19 cellular contexts compared by ENCODE assay signal in the genomic region with DNA sequence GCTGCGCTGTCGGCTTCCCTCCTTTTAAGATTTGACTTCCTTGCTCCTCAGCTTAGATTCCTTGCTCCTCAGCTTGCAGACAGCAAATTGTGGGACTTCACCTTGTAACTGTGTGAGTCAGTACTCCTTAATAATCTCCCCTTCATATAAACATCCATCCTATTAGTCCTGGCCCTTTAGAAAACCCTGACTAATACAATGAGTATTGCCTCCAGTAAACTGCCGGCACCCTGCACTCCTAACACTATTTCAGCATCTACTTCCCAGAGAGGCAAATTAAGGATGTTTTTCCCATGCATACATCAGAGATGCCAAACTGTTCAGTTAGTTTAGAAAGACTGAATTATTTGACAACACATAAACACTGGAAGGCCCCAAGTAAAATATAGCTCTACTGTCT.
DNase-seq lines count a peak whose midpoint lies in the region; TF ChIP-seq lines count a peak whose summit lies in the region.
"Had no signal": no experiment of that assay in that cellular context is flagged by ENCODE, and none has a peak within 500 bp of the region (broad histone marks: within the 10 kb centered on the region; RNA-seq: fewer than 3 reads in every experiment).

No MANE protein-coding gene starts in this region.

- peak overlapping the region; percentile 50 for H3K27ac ChIP-seq in vagina
- H3K27ac ChIP-seq in Karpas-422 (ENCODE audit: low read length): no peak overlapping the region
- H3K27ac ChIP-seq: adrenal gland; BLaER1 treated with 17β-estradiol and CSF1 and Interleukin-3, amounts not matched to agents 10 nM and 100 nM; gastrocnemius medialis had no signal

- no peaks in the 10 kb centered on the region for H3K79me2 ChIP-seq in Karpas-422 (ENCODE audit: low read length)

- no peak for TF ChIP-seq POLR2A in vagina (IDR thresholded peaks at IDR 0.05)

- peak; percentile 47 for DNase-seq in Daoy (ENCODE audit: low read depth)
- peak; percentile 66 for DNase-seq in MG63
- DNase-seq in fibroblast of gingiva (ENCODE audit: low read depth): peak; percentile 15
- DNase-seq in vagina (ENCODE audit: extremely low spot score in 2 of 2): no peak
- DNase-seq in cerebellar nuclear complex (lab: John Stamatoyannopoulos, UW): no peak
- DNase-seq in Karpas-422: no peak
- DNase-seq in kidney glomerular epithelial cell (lab: John Stamatoyannopoulos, UW): no peak
- DNase-seq: activated CD4-positive, alpha-beta T cell treated with anti-CD3 and anti-CD28 coated beads for 1 hour; activated CD8-positive, alpha-beta T cell treated with anti-CD3 and anti-CD28 coated beads, Interleukin-2, amount 10 ng/mL, durations not matched to agents 7 days and 5 days; adrenal gland; gastrocnemius medialis; NCI-H1048; NCI-H1930; NCI-H345; NCI-H82; Right ventricle myocardium superior; stimulated activated CD4-positive, alpha-beta T cell treated with anti-CD3 and anti-CD28 coated beads, Interleukin-2, amount 100 ng/mL, for 24 hours had no signal

- H3K36me3 ChIP-seq in MG63 (no peaks in the 10 kb centered on the region), vagina (no peaks in the 10 kb centered on the region), Karpas-422 (ENCODE audit: insufficient read depth, low read length) (no peaks in the 10 kb centered on the region)
- H3K36me3 ChIP-seq: adrenal gland; BLaER1 treated with 17β-estradiol and CSF1 and Interleukin-3, amounts not matched to agents 10 nM and 100 nM; gastrocnemius medialis had no signal

- H2AFZ ChIP-seq in Karpas-422 (ENCODE audit: low read length): no peak overlapping the region

- no peaks in the 10 kb centered on the region for H4K20me1 ChIP-seq in Karpas-422 (ENCODE audit: insufficient read depth, low read depth, low read length)
- H4K20me1 ChIP-seq: BLaER1 treated with 17β-estradiol and CSF1 and Interleukin-3, amounts not matched to agents 10 nM and 100 nM had no signal

- no peak overlapping the region for H3K4me3 ChIP-seq in MG63
- H3K4me3 ChIP-seq in vagina: no peak overlapping the region
- no peak overlapping the region for H3K4me3 ChIP-seq in Karpas-422 (ENCODE audit: low read length)
- H3K4me3 ChIP-seq: adrenal gland; BLaER1 treated with 17β-estradiol and CSF1 and Interleukin-3, amounts not matched to agents 10 nM and 100 nM; gastrocnemius medialis; lung had no signal

- H3K4me1 ChIP-seq in vagina (peaks cover 13% of the 10 kb centered on the region), Karpas-422 (ENCODE audit: low read length) (no peaks in the 10 kb centered on the region)
- H3K4me1 ChIP-seq: adrenal gland, gastrocnemius medialis had no signal

- no peaks in the 10 kb centered on the region for H3K9me2 ChIP-seq in Karpas-422 (replicated peaks; ENCODE audit: insufficient read depth, low read length)

- H3K9ac ChIP-seq in Karpas-422 (ENCODE audit: low read length): no peak overlapping the region
- H3K9ac ChIP-seq: BLaER1 treated with 17β-estradiol and CSF1 and Interleukin-3, amounts not matched to agents 10 nM and 100 nM had no signal

- no peaks in the 10 kb centered on the region for H3K9me3 ChIP-seq in MG63
- H3K9me3 ChIP-seq in vagina: no peaks in the 10 kb centered on the region
- no peaks in the 10 kb centered on the region for H3K9me3 ChIP-seq in Karpas-422 (ENCODE audit: low read length)
- H3K9me3 ChIP-seq: adrenal gland, gastrocnemius medialis had no signal

- H3K27me3 ChIP-seq in MG63: no peaks in the 10 kb centered on the region
- no peaks in the 10 kb centered on the region for H3K27me3 ChIP-seq in vagina
- H3K27me3 ChIP-seq in Karpas-422 (ENCODE audit: low read length): no peaks in the 10 kb centered on the region
- H3K27me3 ChIP-seq: adrenal gland; BLaER1 treated with 17β-estradiol and CSF1 and Interleukin-3, amounts not matched to agents 10 nM and 100 nM; gastrocnemius medialis had no signal

- no peak for TF ChIP-seq CTCF in vagina (IDR thresholded peaks at IDR 0.05)

- no peak overlapping the region for H3K4me2 ChIP-seq in Karpas-422 (ENCODE audit: low read depth, low read length, poor library complexity, severe bottlenecking)

- intact Hi-C loops in vagina (cut with DNase I): no loop called here

Comparison
In these comparisons a context has a peak if more than half of its experiments do, and no peak if none do; other contexts are left out.
1. DNase-seq: peak in Daoy (single experiment), MG63 (single experiment) and fibroblast of gingiva (single experiment); none in vagina (0 of 2), cerebellar nuclear complex (0 of 2), Karpas-422 (single experiment) and kidney glomerular epithelial cell (single experiment).